Comparison of ENCODE assay signal across 12 cellular contexts in the genomic region with DNA sequence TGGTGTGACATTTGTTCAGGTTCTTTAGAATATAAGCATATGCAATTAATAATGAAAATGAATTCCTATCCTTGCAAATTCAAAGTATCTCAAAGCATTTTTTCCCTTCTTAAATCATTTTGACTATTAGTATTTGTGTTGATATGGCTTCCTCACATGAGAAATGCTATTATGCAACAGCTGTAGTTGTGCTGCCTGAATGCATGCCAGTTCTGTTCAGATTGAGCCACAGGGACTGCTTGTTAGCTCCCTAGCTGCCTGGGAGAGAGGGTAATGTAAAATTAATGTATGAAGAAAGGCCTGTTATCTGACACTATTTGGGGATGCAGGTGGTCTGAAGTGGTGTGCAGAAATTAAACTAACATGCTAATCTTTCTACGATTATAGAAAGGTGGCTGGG. TPM values are rescaled to one million over a fixed set of nuclear protein-coding genes. Genes with fewer than 3 reads are reported as not detected.
DNase-seq lines count a peak whose midpoint lies in the region; ATAC-seq, FAIRE-seq and TF ChIP-seq lines count a peak whose summit lies in the region.
"Had no signal": no experiment of that assay in that cellular context is flagged by ENCODE, and none has a peak within 500 bp of the region (broad histone marks: within the 10 kb centered on the region; RNA-seq: fewer than 3 reads in every experiment).

No MANE protein-coding gene starts in this region.

- intact Hi-C loops in adrenal gland (cut with DNase I) = no loop called here
- intact Hi-C loops in left ventricle myocardium inferior (cut with micrococcal nuclease) = no loop called here

- 0 to 53% (median 0%) methylated on average over 1 of the region's 1 CpG for WGBS in adrenal gland, 4 donors

- FAIRE-seq in H54 (lab: Jason Lieb, UNC) = peak; percentile 11

- H3K27me3 ChIP-seq in adrenal gland (no peaks in the 10 kb centered on the region), left ventricle myocardium inferior (ENCODE audit: low read depth) (no peaks in the 10 kb centered on the region), subcutaneous abdominal adipose tissue (ENCODE audit: control insufficient read depth in 5 of 5, insufficient read depth in 4 of 5, low read length in 5 of 5) (no peaks in the 10 kb centered on the region)

- H3K4me3 ChIP-seq in adrenal gland (no peak overlapping the region), left ventricle myocardium inferior (no peak overlapping the region), subcutaneous abdominal adipose tissue (ENCODE audit: low read depth in 1 of 5, low read length in 5 of 5) (no peak overlapping the region)

- ATAC-seq in HG02798 (IDR thresholded peaks at IDR 0.05; ENCODE audit: poor library complexity, unreplicated experiment) = no peak
- no peak for ATAC-seq in HG02840 (IDR thresholded peaks at IDR 0.05; ENCODE audit: low FRiP score, unreplicated experiment)

- H3K36me3 ChIP-seq in adrenal gland (replicated peaks in 1 of 2) (no peaks in the 10 kb centered on the region), left ventricle myocardium inferior (no peaks in the 10 kb centered on the region), subcutaneous abdominal adipose tissue (ENCODE audit: control insufficient read depth in 5 of 5, insufficient read depth in 5 of 5, low read length in 5 of 5) (no peaks in the 10 kb centered on the region)

- TF ChIP-seq CTCF in adrenal gland (IDR thresholded peaks at IDR 0.05) = no peak
- TF ChIP-seq CTCF in left ventricle myocardium inferior (IDR thresholded peaks at IDR 0.05; ENCODE audit: borderline replicate concordance) = no peak

- no peak overlapping the region for H3K9ac ChIP-seq in subcutaneous abdominal adipose tissue (ENCODE audit: low read length in 5 of 5)

- DNase-seq in H54 (ENCODE audit: insufficient read length, low spot score) (no peak), adrenal gland (peak; percentile 64 to 91 (median 78)), left ventricle myocardium inferior (peak; percentile 42), cerebellum (ENCODE audit: low spot score) (no peak)
- DNase-seq: activated T-cell treated with anti-CD3 and anti-CD28 coated beads for 4 hours; NCI-H510A; stimulated activated CD4-positive, alpha-beta T cell treated with anti-CD3 and anti-CD28 coated beads, Interleukin-12 subunit alpha, Interleukin-12 subunit beta, amount 100 ng/mL, for 4 hours; stimulated activated naive CD4-positive, alpha-beta T cell treated with Interleukin-2 at 50 U/mL for 16 hours had no signal

- H3K4me1 ChIP-seq in adrenal gland (replicated peaks in 1 of 2) (peaks cover 62 to 66% of the 10 kb centered on the region in 2 donors), left ventricle myocardium inferior (peaks cover 86% of the 10 kb centered on the region), subcutaneous abdominal adipose tissue (ENCODE audit: control insufficient read depth in 5 of 5, insufficient read depth in 5 of 5, low read length in 5 of 5) (peaks cover 0 to 81% (median 78%) of the 10 kb centered on the region in 5 donors)

- H3K9me3 ChIP-seq in adrenal gland (replicated peaks in 1 of 3) (no peaks in the 10 kb centered on the region), left ventricle myocardium inferior (replicated peaks) (no peaks in the 10 kb centered on the region), subcutaneous abdominal adipose tissue (ENCODE audit: control insufficient read depth in 5 of 5, low read length in 5 of 5) (no peaks in the 10 kb centered on the region)

- TF ChIP-seq POLR2A in H54 (IDR thresholded peaks at IDR 0.05; ENCODE audit: low read depth, low read length) (no peak), adrenal gland (IDR thresholded peaks at IDR 0.05) (no peak)

- H3K27ac ChIP-seq in adrenal gland = peak overlapping the region in 3 of 5 donors; percentile 66 to 75 (median 66)
- peak overlapping the region; percentile 79 for H3K27ac ChIP-seq in left ventricle myocardium inferior (replicated peaks)
- peak overlapping the region; percentile 87 for H3K27ac ChIP-seq in subcutaneous abdominal adipose tissue (ENCODE audit: low read depth, low read length)

RNA-seq across cellular contexts. Expression of gene CACHD1, which starts 45.5 kb away (rescaled TPM):
- 10 to 100 TPM; 21.1 to 43.1 (median 32.7) TPM for total RNA-seq in adrenal gland
- polyA plus RNA-seq in adrenal gland = 10 to 100 TPM; 14.8 to 23.6 (median 15.8) TPM
- 2.7 TPM for total RNA-seq in left ventricle myocardium inferior
- 46.5 TPM for total RNA-seq in cerebellum
- total RNA-seq: T-helper 1 cell treated with Interleukin-12 subunit alpha and Interleukin-12 subunit beta and Interleukin-4 antibody, amounts not matched to agents 30 ng/mL and 1 ng/mL, for 36 hours had no signal

Comparison
In these comparisons a context has a peak if more than half of its experiments do, and no peak if none do; other contexts are left out.
1. DNase-seq: peak in adrenal gland (7 of 7) and left ventricle myocardium inferior (single experiment); none in H54 (single experiment) and cerebellum (single experiment).
2. Peak in every context shown above with its lines, with median percentiles within 50 percentile points of each other: H3K27ac ChIP-seq.